ENCODE assay signal across 11 cellular contexts in genomic region chr18:66722671-66723070, GRCh38.
DNase-seq lines count a peak whose midpoint lies in the region; ATAC-seq and TF ChIP-seq lines count a peak whose summit lies in the region.
"Had no signal": no experiment of that assay in that cellular context is flagged by ENCODE, and none has a peak within 500 bp of the region (broad histone marks: within the 10 kb centered on the region; RNA-seq: fewer than 3 reads in every experiment).

No MANE protein-coding gene starts in this region.

- H3K27me3 ChIP-seq in BLaER1 (no peaks in the 10 kb centered on the region), ovary (no peaks in the 10 kb centered on the region)

- peaks cover 7% of the 10 kb centered on the region for H3K36me3 Mint-ChIP-seq in Calu3 (ENCODE audit: insufficient read depth, unreplicated experiment)
- H3K36me3 Mint-ChIP-seq in WTC11, result no peaks in the 10 kb centered on the region

- CTCF ChIA-PET in Calu3 (lab: Charles Lee), result no interaction called here
- CTCF ChIA-PET in WTC11 (lab: Charles Lee), result no interaction called here

- 57 to 71% (median 59%) methylated on average over 5 of the region's 5 CpGs for WGBS in ovary, 3 donors

- no peaks in the 10 kb centered on the region for H4K20me1 ChIP-seq in BLaER1

- TF ChIP-seq CTCF in Calu3 (IDR thresholded peaks at IDR 0.05; ENCODE audit: unreplicated experiment), result no peak
- no peak for TF ChIP-seq CTCF in WTC11 (IDR thresholded peaks at IDR 0.05)
- TF ChIP-seq CTCF in ovary (IDR thresholded peaks at IDR 0.05), result no peak

- POLR2A ChIA-PET in WTC11 (lab: Charles Lee), result no interaction called here

- H3K4me3 ChIP-seq in BLaER1, result no peak overlapping the region
- no peak overlapping the region for H3K4me3 ChIP-seq in ovary

- no peak for TF ChIP-seq EP300 in ovary (IDR thresholded peaks at IDR 0.05)

- ATAC-seq in WTC11, result no peak
- ATAC-seq in esophagus mucosa, result no peak
- ATAC-seq: HCT116 had no signal

- H3K4me2 ChIP-seq in BLaER1, result peak overlapping the region; percentile 15

- H3K9me3 Mint-ChIP-seq in Calu3 (ENCODE audit: low read depth, unreplicated experiment) (peaks cover 5% of the 10 kb centered on the region), WTC11 (peaks cover 6% of the 10 kb centered on the region)
- H3K9me3 Mint-ChIP-seq: CD4-positive, alpha-beta T cell had no signal

- H3K27me3 Mint-ChIP-seq in Calu3 (ENCODE audit: unreplicated experiment), result no peaks in the 10 kb centered on the region
- no peaks in the 10 kb centered on the region for H3K27me3 Mint-ChIP-seq in WTC11 (ENCODE audit: low read depth)
- H3K27me3 Mint-ChIP-seq: CD4-positive, alpha-beta T cell had no signal

- H3K4me1 ChIP-seq in BLaER1 (0 out of 2 replicates have a peak, but pooled peaks cover 13% of the 10 kb centered on the region), ovary (ENCODE audit: insufficient read depth) (no peaks in the 10 kb centered on the region)

- no peak for TF ChIP-seq POLR2A in ovary (IDR thresholded peaks at IDR 0.05)

- DNase-seq in Calu3 (no peak), SK-MEL-5 (ENCODE audit: low read depth, low spot score) (peak; percentile 17), WTC11 (ENCODE audit: low spot score) (no peak), ovary (no peak)
- DNase-seq: AML-193; C1 segment of cervical spinal cord; CD4-positive, alpha-beta T cell; GF-D8 had no signal

- BruUV-seq in Calu3 (replicated peaks; lab: Mats Ljungman, UMichigan), result no TSS peak

- H3K4me1 Mint-ChIP-seq in Calu3 (ENCODE audit: low read depth, unreplicated experiment) (peaks cover 31% of the 10 kb centered on the region), WTC11 (no peaks in the 10 kb centered on the region)

- peak overlapping the region; percentile 61 for H3K27ac Mint-ChIP-seq in Calu3 (ENCODE audit: unreplicated experiment)
- H3K27ac Mint-ChIP-seq in WTC11, result no peak overlapping the region
- H3K27ac Mint-ChIP-seq: CD4-positive, alpha-beta T cell had no signal

- no peak overlapping the region for H3K9ac ChIP-seq in BLaER1

- intact Hi-C loops in Calu3 (cut with micrococcal nuclease; ENCODE audit: unreplicated experiment), result no loop called here
- intact Hi-C loops in ovary (cut with DNase I), result no loop called here

- no peaks in the 10 kb centered on the region for H3K36me3 ChIP-seq in BLaER1
- no peaks in the 10 kb centered on the region for H3K36me3 ChIP-seq in ovary

- H3K27ac ChIP-seq in BLaER1 (no peak overlapping the region), ovary (no peak overlapping the region)

- H3K4me3 Mint-ChIP-seq in Calu3 (ENCODE audit: low read depth, unreplicated experiment), result no peak overlapping the region
- H3K4me3 Mint-ChIP-seq in WTC11, result no peak overlapping the region
- H3K4me3 Mint-ChIP-seq: CD4-positive, alpha-beta T cell had no signal

- in situ Hi-C loops in SK-MEL-5 (cut with HindIII; ENCODE audit: low pct_unique_long_range_greater_than_20kb, low sequenced_read_pairs), result no loop called here

- H3K9me3 ChIP-seq in BLaER1 (peaks cover 3% of the 10 kb centered on the region; the same call in 1 of the 2 replicates), ovary (no peaks in the 10 kb centered on the region)

TF ChIP-seq in WTC11, 78 proteins besides CTCF, POLR2A, EP300 and RAD21:
- no peak for TF ChIP-seq CREB1 (CRISPR knock-in tag; IDR thresholded peaks at IDR 0.05)
- TF ChIP-seq EMX1 (CRISPR knock-in tag; IDR thresholded peaks at IDR 0.05), result no peak
- no peak for TF ChIP-seq FOXJ3 (CRISPR knock-in tag; IDR thresholded peaks at IDR 0.05; ENCODE audit: borderline replicate concordance)
- no peak for TF ChIP-seq GRHL2 (CRISPR knock-in tag; IDR thresholded peaks at IDR 0.05; ENCODE audit: insufficient replicate concordance, severe bottlenecking)
- no peak for TF ChIP-seq OVOL2 (CRISPR knock-in tag; IDR thresholded peaks at IDR 0.05; ENCODE audit: borderline replicate concordance)
- TF ChIP-seq, protein P1, sequence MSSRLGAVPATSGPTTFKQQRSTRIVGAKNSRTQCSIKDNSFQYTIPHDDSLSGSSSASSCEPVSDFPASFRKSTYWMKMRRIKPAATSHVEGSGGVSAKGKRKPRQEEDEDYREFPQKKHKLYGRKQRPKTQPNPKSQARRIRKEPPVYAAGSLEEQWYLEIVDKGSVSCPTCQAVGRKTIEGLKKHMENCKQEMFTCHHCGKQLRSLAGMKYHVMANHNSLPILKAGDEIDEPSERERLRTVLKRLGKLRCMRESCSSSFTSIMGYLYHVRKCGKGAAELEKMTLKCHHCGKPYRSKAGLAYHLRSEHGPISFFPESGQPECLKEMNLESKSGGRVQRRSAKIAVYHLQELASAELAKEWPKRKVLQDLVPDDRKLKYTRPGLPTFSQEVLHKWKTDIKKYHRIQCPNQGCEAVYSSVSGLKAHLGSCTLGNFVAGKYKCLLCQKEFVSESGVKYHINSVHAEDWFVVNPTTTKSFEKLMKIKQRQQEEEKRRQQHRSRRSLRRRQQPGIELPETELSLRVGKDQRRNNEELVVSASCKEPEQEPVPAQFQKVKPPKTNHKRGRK (CRISPR knock-in tag; IDR thresholded peaks at IDR 0.05; ENCODE audit: borderline replicate concordance), result no peak
- no peak for TF ChIP-seq KAT7 (CRISPR knock-in tag; IDR thresholded peaks at IDR 0.05; ENCODE audit: borderline replicate concordance)
- no peak for TF ChIP-seq ZNF121 (CRISPR knock-in tag; IDR thresholded peaks at IDR 0.05)
- TF ChIP-seq NR3C1 (CRISPR knock-in tag; conservative IDR thresholded peaks at IDR 0.05; ENCODE audit: low read depth), result no peak
- TF ChIP-seq ZNF138 (CRISPR knock-in tag; conservative IDR thresholded peaks at IDR 0.05), result no peak
TF ChIP-seq in WTC11: peak in this region for 0.
